In genomic region chr1:17663646-17664045, GRCh38 we compare ENCODE assay signal across 19 cellular contexts.
"Had no signal": no experiment of that assay in that cellular context is flagged by ENCODE, and none has a peak within 500 bp of the region (broad histone marks: within the 10 kb centered on the region; RNA-seq: fewer than 3 reads in every experiment).

No MANE protein-coding gene starts in this region.

- H3K27ac ChIP-seq: heart left ventricle, neutrophil, sigmoid colon, skin epidermis had no signal

- H3K9me3 ChIP-seq: heart left ventricle, neutrophil, sigmoid colon had no signal

- FAIRE-seq: frontal cortex, islet of Langerhans, urothelium cell line had no signal

- H3K4me3 Mint-ChIP-seq: naive thymus-derived CD4-positive, alpha-beta T cell; nephron progenitor cell; stimulated activated naive B cell treated with anti-CD40 and anti-IgM and Interleukin-4, amounts not matched to agents 10 μg/mL and 1 μg/mL and 100 μg/mL, for 72 hours had no signal

- H3K36me3 ChIP-seq: neutrophil had no signal

- H3K27ac Mint-ChIP-seq: naive thymus-derived CD4-positive, alpha-beta T cell; nephron progenitor cell; stimulated activated naive B cell treated with anti-CD40 and anti-IgM and Interleukin-4, amounts not matched to agents 10 μg/mL and 1 μg/mL and 100 μg/mL, for 72 hours had no signal

- H3K4me1 ChIP-seq: heart left ventricle, sigmoid colon had no signal

- H3K36me3 Mint-ChIP-seq: naive thymus-derived CD4-positive, alpha-beta T cell; stimulated activated naive B cell treated with anti-CD40 and anti-IgM and Interleukin-4, amounts not matched to agents 10 μg/mL and 1 μg/mL and 100 μg/mL, for 72 hours had no signal

- H3K4me3 ChIP-seq: dorsolateral prefrontal cortex, heart left ventricle, sigmoid colon, skin epidermis had no signal

- DNase-seq: cortex of kidney; dorsolateral prefrontal cortex; effector CD8-positive, alpha-beta T cell; heart left ventricle; hippocampal formation; kidney glomerular epithelial cell; naive thymus-derived CD4-positive, alpha-beta T cell; nephron progenitor cell; posterior cingulate gyrus; sigmoid colon; stimulated activated CD4-positive, alpha-beta T cell treated with anti-CD3 and anti-CD28 coated beads, Interleukin-2, amount 100 ng/mL, for 24 hours; stimulated activated CD4-positive, alpha-beta T cell treated with anti-CD3 and anti-CD28 coated beads, Interleukin-4, amount 100 ng/mL, for 4 hours; stimulated activated naive B cell treated with anti-CD40 and anti-IgM and Interleukin-4, amounts not matched to agents 10 μg/mL and 1 μg/mL and 100 μg/mL, for 72 hours; trophoblast cell had no signal

- H3K9me3 Mint-ChIP-seq: naive thymus-derived CD4-positive, alpha-beta T cell; nephron progenitor cell; stimulated activated naive B cell treated with anti-CD40 and anti-IgM and Interleukin-4, amounts not matched to agents 10 μg/mL and 1 μg/mL and 100 μg/mL, for 72 hours had no signal

- ATAC-seq: heart left ventricle; naive thymus-derived CD4-positive, alpha-beta T cell had no signal

- H3K27me3 ChIP-seq: dorsolateral prefrontal cortex, heart left ventricle, neutrophil, sigmoid colon had no signal
